Comparison of ENCODE assay signal across 38 cellular contexts in the genomic region with DNA sequence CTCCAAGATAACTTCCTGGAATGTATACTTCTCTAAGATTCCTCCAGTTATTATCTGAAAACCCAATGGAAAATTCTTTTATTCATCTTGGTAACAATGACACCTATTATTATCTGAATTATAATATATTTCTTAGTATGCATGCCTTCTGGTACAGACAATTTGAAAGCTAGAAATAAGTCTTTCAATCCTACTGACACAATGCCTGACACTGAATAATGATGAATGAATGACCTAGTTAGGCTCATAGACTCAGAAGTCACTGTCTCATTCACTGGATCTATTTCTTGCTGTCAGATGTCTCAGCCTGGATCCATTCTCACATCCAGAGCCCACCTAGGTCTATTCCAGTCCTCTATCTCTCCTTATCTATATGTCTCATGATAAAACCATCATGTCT.
"Had no signal": no experiment of that assay in that cellular context is flagged by ENCODE, and none has a peak within 500 bp of the region (broad histone marks: within the 10 kb centered on the region; RNA-seq: fewer than 3 reads in every experiment).

No MANE protein-coding gene starts in this region.

- DNase-seq: activated effector memory CD4-positive, alpha-beta T cell treated with anti-CD3 and anti-CD28 coated beads, Interleukin-2, amount 50 U/mL, for 16 hours; activated effector memory CD4-positive, alpha-beta T cell treated with Interleukin-2 at 50 U/mL for 16 hours; activated gamma-delta T cell; activated gamma-delta T cell treated with Interleukin-2 at 50 U/mL for 16 hours; activated naive CD4-positive, alpha-beta T cell; activated naive CD4-positive, alpha-beta T cell treated with anti-CD3 and anti-CD28 coated beads for 36 hours; activated naive CD4-positive, alpha-beta T cell treated with anti-CD3 and anti-CD28 coated beads, Interleukin-2, amount 10 ng/mL, durations not matched to agents 7 days and 5 days; activated naive CD4-positive, alpha-beta T cell treated with anti-CD3 and anti-CD28 coated beads, Interleukin-2, amount 50 U/mL, for 16 hours; activated naive CD4-positive, alpha-beta T cell treated with Interleukin-2 at 50 U/mL for 16 hours; activated naive CD8-positive, alpha-beta T cell treated with anti-CD3 and anti-CD28 coated beads for 36 hours; activated naive CD8-positive, alpha-beta T cell treated with anti-CD3 and anti-CD28 coated beads, Interleukin-2, amount 10 ng/mL, durations not matched to agents 7 days and 5 days; activated naive CD8-positive, alpha-beta T cell treated with anti-CD3 and anti-CD28 coated beads, Interleukin-2, amount 50 U/mL, for 24 hours; activated T-cell treated with anti-CD3 and anti-CD28 coated beads for 4 hours; activated T-cell treated with anti-CD3 and anti-CD28 coated beads, Interleukin-2, amount 50 U/mL, for 1 hour; activated T-cell treated with anti-CD3 and anti-CD28 coated beads, Interleukin-2, amount 50 U/mL, for 24 hours; activated T-cell treated with anti-CD3 and anti-CD28 coated beads, Interleukin-2, amount 50 U/mL, for 4 hours; activated T-cell treated with anti-CD3 and anti-CD28 coated beads, Interleukin-2, amount 50 U/mL, for 48 hours; activated T-cell treated with anti-CD3 and anti-CD28 coated beads, Interleukin-2, amount 50 U/mL, for 72 hours; adrenal gland; amniotic stem cell; amygdala; anterior cingulate cortex; aorta; body of pancreas; brain microvascular endothelial cell; central memory CD4-positive, alpha-beta T cell; cerebellar nuclear complex had no signal

- H3K27ac ChIP-seq: adrenal gland, ascending aorta, body of pancreas, brain microvascular endothelial cell, breast epithelium, cardiac muscle cell had no signal

- H3K27me3 ChIP-seq: adrenal gland, ascending aorta, body of pancreas, brain microvascular endothelial cell, breast epithelium, cardiac muscle cell had no signal

- H3K27me3 Mint-ChIP-seq: activated naive CD4-positive, alpha-beta T cell treated with anti-CD3 and anti-CD28 coated beads, Interleukin-2, amount 10 ng/mL, durations not matched to agents 7 days and 5 days; activated naive CD4-positive, alpha-beta T cell treated with anti-CD3 and anti-CD28 coated beads, Interleukin-2, amount 50 U/mL, for 24 hours; activated naive CD8-positive, alpha-beta T cell; activated naive CD8-positive, alpha-beta T cell treated with anti-CD3 and anti-CD28 coated beads for 36 hours; activated naive CD8-positive, alpha-beta T cell treated with anti-CD3 and anti-CD28 coated beads, Interleukin-2, amount 10 ng/mL, durations not matched to agents 7 days and 5 days; activated naive CD8-positive, alpha-beta T cell treated with anti-CD3 and anti-CD28 coated beads, Interleukin-2, amount 50 U/mL, for 24 hours; activated T-cell treated with anti-CD3 and anti-CD28 coated beads, Interleukin-2, amount 50 U/mL, for 24 hours; activated T-helper 17 cell treated with anti-CD3 and anti-CD28 coated beads, Interleukin-2, amount 50 U/mL, for 72 hours; brain; central memory CD8-positive, alpha-beta T cell had no signal

- H3K9me3 ChIP-seq: adrenal gland, ascending aorta, body of pancreas, breast epithelium had no signal

- H3K4me1 ChIP-seq: adrenal gland, ascending aorta, body of pancreas, breast epithelium had no signal

- H3K27ac Mint-ChIP-seq: activated naive CD4-positive, alpha-beta T cell treated with anti-CD3 and anti-CD28 coated beads for 36 hours; activated naive CD4-positive, alpha-beta T cell treated with anti-CD3 and anti-CD28 coated beads, Interleukin-2, amount 10 ng/mL, durations not matched to agents 7 days and 5 days; activated naive CD4-positive, alpha-beta T cell treated with anti-CD3 and anti-CD28 coated beads, Interleukin-2, amount 50 U/mL, for 24 hours; activated naive CD4-positive, alpha-beta T cell treated with anti-CD3 and anti-CD28 coated beads, Interleukin-2, amount 50 U/mL, for 72 hours; activated naive CD8-positive, alpha-beta T cell; activated naive CD8-positive, alpha-beta T cell treated with anti-CD3 and anti-CD28 coated beads for 36 hours; activated naive CD8-positive, alpha-beta T cell treated with anti-CD3 and anti-CD28 coated beads, Interleukin-2, amount 10 ng/mL, durations not matched to agents 7 days and 5 days; activated naive CD8-positive, alpha-beta T cell treated with anti-CD3 and anti-CD28 coated beads, Interleukin-2, amount 50 U/mL, for 24 hours; activated T-cell treated with anti-CD3 and anti-CD28 coated beads, Interleukin-2, amount 50 U/mL, for 24 hours; activated T-cell treated with anti-CD3 and anti-CD28 coated beads, Interleukin-2, amount 50 U/mL, for 72 hours; activated T-helper 1 cell treated with anti-CD3 and anti-CD28 coated beads, Interleukin-12 subunit alpha, Interleukin-12 subunit beta, Interleukin-2, Interleukin-4 antibody, amounts not matched to agents 30 ng/mL and 10 ng/mL and 1 ng/mL, durations not matched to agents 14 hours and 24 hours and 36 hours; activated T-helper 17 cell treated with anti-CD3 and anti-CD28 coated beads, Interleukin-2, amount 50 U/mL, for 72 hours; activated T-helper 2 cell treated with anti-CD3 and anti-CD28 coated beads, Interferon-gamma antibody, Interleukin-2, Interleukin-4, amounts not matched to agents 10 μg/mL and 5 μg/mL and 100 μg/mL, durations not matched to agents 14 hours and 24 hours and 36 hours had no signal

- ATAC-seq: activated naive CD4-positive, alpha-beta T cell treated with anti-CD3 and anti-CD28 coated beads, Interleukin-2, amount 50 U/mL, for 72 hours; activated naive CD8-positive, alpha-beta T cell treated with anti-CD3 and anti-CD28 coated beads, Interleukin-2, amount 50 U/mL, for 24 hours; activated T-cell treated with anti-CD3 and anti-CD28 coated beads, Interleukin-2, amount 50 U/mL, for 4 hours; activated T-cell treated with anti-CD3 and anti-CD28 coated beads, Interleukin-2, amount 50 U/mL, for 72 hours; activated T-helper 17 cell treated with anti-CD3 and anti-CD28 coated beads, Interleukin-2, amount 50 U/mL, for 72 hours; body of pancreas had no signal

- H3K9me3 Mint-ChIP-seq: activated naive CD8-positive, alpha-beta T cell treated with anti-CD3 and anti-CD28 coated beads, Interleukin-2, amount 10 ng/mL, durations not matched to agents 7 days and 5 days; activated T-helper 1 cell treated with anti-CD3 and anti-CD28 coated beads, Interleukin-12 subunit alpha, Interleukin-12 subunit beta, Interleukin-2, Interleukin-4 antibody, amounts not matched to agents 30 ng/mL and 10 ng/mL and 1 ng/mL, durations not matched to agents 14 hours and 24 hours and 36 hours; brain had no signal

- H3K36me3 ChIP-seq: adrenal gland, ascending aorta, brain microvascular endothelial cell, breast epithelium, cardiac muscle cell had no signal

- H3K4me3 Mint-ChIP-seq: activated naive CD4-positive, alpha-beta T cell treated with anti-CD3 and anti-CD28 coated beads for 36 hours; activated naive CD4-positive, alpha-beta T cell treated with anti-CD3 and anti-CD28 coated beads, Interleukin-2, amount 10 ng/mL, durations not matched to agents 7 days and 5 days; activated naive CD4-positive, alpha-beta T cell treated with anti-CD3 and anti-CD28 coated beads, Interleukin-2, amount 50 U/mL, for 24 hours; activated naive CD8-positive, alpha-beta T cell; activated naive CD8-positive, alpha-beta T cell treated with anti-CD3 and anti-CD28 coated beads for 36 hours; activated naive CD8-positive, alpha-beta T cell treated with anti-CD3 and anti-CD28 coated beads, Interleukin-2, amount 10 ng/mL, durations not matched to agents 7 days and 5 days; activated naive CD8-positive, alpha-beta T cell treated with anti-CD3 and anti-CD28 coated beads, Interleukin-2, amount 50 U/mL, for 24 hours; activated T-cell treated with anti-CD3 and anti-CD28 coated beads, Interleukin-2, amount 50 U/mL, for 24 hours; activated T-cell treated with anti-CD3 and anti-CD28 coated beads, Interleukin-2, amount 50 U/mL, for 4 hours; activated T-cell treated with anti-CD3 and anti-CD28 coated beads, Interleukin-2, amount 50 U/mL, for 72 hours; activated T-helper 1 cell treated with anti-CD3 and anti-CD28 coated beads, Interleukin-12 subunit alpha, Interleukin-12 subunit beta, Interleukin-2, Interleukin-4 antibody, amounts not matched to agents 30 ng/mL and 10 ng/mL and 1 ng/mL, durations not matched to agents 14 hours and 24 hours and 36 hours; activated T-helper 17 cell treated with anti-CD3 and anti-CD28 coated beads, Interleukin-2, amount 50 U/mL, for 72 hours; brain; central memory CD8-positive, alpha-beta T cell had no signal

- H3K36me3 Mint-ChIP-seq: activated naive CD4-positive, alpha-beta T cell treated with anti-CD3 and anti-CD28 coated beads, Interleukin-2, amount 10 ng/mL, durations not matched to agents 7 days and 5 days; activated naive CD4-positive, alpha-beta T cell treated with anti-CD3 and anti-CD28 coated beads, Interleukin-2, amount 50 U/mL, for 24 hours; activated naive CD4-positive, alpha-beta T cell treated with anti-CD3 and anti-CD28 coated beads, Interleukin-2, amount 50 U/mL, for 72 hours; activated naive CD8-positive, alpha-beta T cell; activated naive CD8-positive, alpha-beta T cell treated with anti-CD3 and anti-CD28 coated beads for 36 hours; activated naive CD8-positive, alpha-beta T cell treated with anti-CD3 and anti-CD28 coated beads, Interleukin-2, amount 10 ng/mL, durations not matched to agents 7 days and 5 days; brain had no signal

- H3K4me1 Mint-ChIP-seq: activated naive CD4-positive, alpha-beta T cell treated with anti-CD3 and anti-CD28 coated beads, Interleukin-2, amount 10 ng/mL, durations not matched to agents 7 days and 5 days; activated naive CD4-positive, alpha-beta T cell treated with anti-CD3 and anti-CD28 coated beads, Interleukin-2, amount 50 U/mL, for 24 hours; activated naive CD8-positive, alpha-beta T cell treated with anti-CD3 and anti-CD28 coated beads for 36 hours; activated naive CD8-positive, alpha-beta T cell treated with anti-CD3 and anti-CD28 coated beads, Interleukin-2, amount 10 ng/mL, durations not matched to agents 7 days and 5 days; activated naive CD8-positive, alpha-beta T cell treated with anti-CD3 and anti-CD28 coated beads, Interleukin-2, amount 50 U/mL, for 24 hours; activated T-helper 17 cell treated with anti-CD3 and anti-CD28 coated beads, Interleukin-2, amount 50 U/mL, for 72 hours; central memory CD8-positive, alpha-beta T cell had no signal

- H3K4me3 ChIP-seq: adrenal gland, ascending aorta, body of pancreas, breast epithelium, cardiac muscle cell had no signal
